ENCODE assay signal across 8 cellular contexts in genomic region chr2:219175928-219176817, GRCh38. TPM values are rescaled to one million over a fixed set of nuclear protein-coding genes. Genes with fewer than 3 reads are reported as not detected.
DNase-seq lines count a peak whose midpoint lies in the region; ATAC-seq and TF ChIP-seq lines count a peak whose summit lies in the region.

No MANE protein-coding gene starts in this region.

- H3K36me3 ChIP-seq in colonic mucosa (peaks cover 11% of the 10 kb centered on the region), liver (ENCODE audit: control insufficient read depth in 4 of 4, insufficient read depth in 3 of 4, low read depth in 1 of 4, low read length in 3 of 4) (peaks cover 0 to 45% (median 33%) of the 10 kb centered on the region in 4 donors)

- H3K27ac ChIP-seq in colonic mucosa = peak overlapping the region; percentile 100
- H3K27ac ChIP-seq in liver (ENCODE audit: low read depth in 1 of 2, low read length in 2 of 2) = peak overlapping the region; percentile 94 to 100

- peaks cover 62 to 76% (median 63%) of the 10 kb centered on the region in 3 donors for H3K4me1 Mint-ChIP-seq in T-cell

- TF ChIP-seq RAD21 in liver (IDR thresholded peaks at IDR 0.05) = peak in 1 of 2 donors; percentile 10

- no peaks in the 10 kb centered on the region for H3K27me3 Mint-ChIP-seq in T-cell

- H3K9ac ChIP-seq in colonic mucosa (ENCODE audit: low read depth in 2 of 2, low read length in 2 of 2) (peak overlapping the region; percentile 85 to 97), liver (ENCODE audit: low read depth in 1 of 2, low read length in 2 of 2) (peak overlapping the region; percentile 73 to 78)

- WGBS in liver = 2% methylated on average over 45 of the region's 45 CpGs

- H3K4me1 ChIP-seq in colonic mucosa (peaks cover 8% of the 10 kb centered on the region), liver (ENCODE audit: control insufficient read depth in 4 of 4, insufficient read depth in 4 of 4, low read length in 3 of 4) (peaks cover 0 to 29% (median 22%) of the 10 kb centered on the region in 4 donors)

- H3K36me3 Mint-ChIP-seq in T-cell = peaks cover 43% of the 10 kb centered on the region

- H3K4me3 ChIP-seq in colonic mucosa (peak overlapping the region; percentile 76), liver (ENCODE audit: low read depth in 1 of 3, low read length in 3 of 3) (peak overlapping the region; percentile 65 to 89 (median 77))

- intact Hi-C loops in colonic mucosa (cut with DNase I) = no loop called here

- POLR2A ChIA-PET in T-cell (lab: Charles Lee) = interaction anchor here (0.5 to 1.1 kb wide), 11 partner anchors 10 to 1107 kb away, joined by 3 to 9 read pairs (median 4); partner anchors contain the start of genes RUFY4 (in 1 of the 2) and TUBA4A (in 1 of the 2)

- H3K27me3 ChIP-seq in colonic mucosa (no peaks in the 10 kb centered on the region), liver (ENCODE audit: control insufficient read depth in 4 of 4, insufficient read depth in 4 of 4, low read length in 3 of 4) (no peaks in the 10 kb centered on the region)

- H3K9me3 Mint-ChIP-seq in T-cell = no peaks in the 10 kb centered on the region

- H3K9me3 ChIP-seq in colonic mucosa = no peaks in the 10 kb centered on the region
- H3K9me3 ChIP-seq in liver (ENCODE audit: control insufficient read depth in 4 of 4, low read length in 3 of 4) = no peaks in the 10 kb centered on the region

- H3K27ac Mint-ChIP-seq in T-cell = peak overlapping the region; percentile 86 to 99

- CTCF ChIA-PET in T-cell (lab: Charles Lee) = interaction anchor here (0.6 to 3.0 kb wide), 16 partner anchors 10 to 323 kb away, joined by 3 to 26 read pairs (median 4); partner anchors contain the start of genes NHEJ1 (in 2 of the 2), DNAJB2 (in 1 of the 2), GMPPA (in 1 of the 2) and TUBA4A (in 1 of the 2)

- TF ChIP-seq CTCF in colonic mucosa (IDR thresholded peaks at IDR 0.05) (no peak), liver (IDR thresholded peaks at IDR 0.05; ENCODE audit: low read depth, low read length, missing input control) (no peak)

- DNase-seq in COR-L47 (lab: John Stamatoyannopoulos, UW) (peak; percentile 71), T-cell (peak in 12 of 34 experiments; percentile 7 to 30 (median 15)), colonic mucosa (peak; percentile 63), NCI-H2029 (lab: John Stamatoyannopoulos, UW) (no peak)
- DNase-seq in stimulated activated CD8-positive, alpha-beta memory T cell treated with anti-CD3 and anti-CD28 coated beads, Interleukin-7, amount 100 ng/mL, for 24 hours (ENCODE audit: low read depth) = peak; percentile 8

- H3K4me3 Mint-ChIP-seq in T-cell = peak overlapping the region; percentile 88 to 96 (median 92)

- ATAC-seq in GM19455 (IDR thresholded peaks at IDR 0.05; ENCODE audit: unreplicated experiment) (peak; percentile 25), HG03521 (IDR thresholded peaks at IDR 0.05; ENCODE audit: unreplicated experiment) (peak; percentile 10), T-cell (replicated peaks in 1 of 4) (peak; percentile 13 to 24 (median 19))

TF ChIP-seq in liver, 16 proteins besides CTCF, POLR2A, EP300 and RAD21:
- TF ChIP-seq ZBTB33 (IDR thresholded peaks at IDR 0.05) (no peak), RXRA (IDR thresholded peaks at IDR 0.05) (peak; percentile 28 to 49), YY1 (IDR thresholded peaks at IDR 0.05) (peak; percentile 10)

RNA-seq across cellular contexts. Expression of gene CNPPD1, which starts 0.6 kb away (rescaled TPM):
- total RNA-seq in T-cell = 10 to 100 TPM; 49.2 to 89.5 (median 83.2) TPM
- total RNA-seq in colonic mucosa = 10 to 100 TPM; 80.7 to 98.2 TPM
- 10 to 100 TPM; 16.5 to 39.8 TPM for total RNA-seq in liver
- polyA plus RNA-seq in liver = 10 to 100 TPM; 16.7 to 26.5 TPM

RNA-seq across cellular contexts. Expression of gene RETREG2, which starts 1.9 kb away (rescaled TPM):
- 100 to 1,000 TPM in 3 of 5 donors, 10 to 100 TPM in 2; 85.2 to 131 (median 109) TPM for total RNA-seq in T-cell
- total RNA-seq in colonic mucosa = 100 to 1,000 TPM in 1 of 2 donors, 10 to 100 TPM in 1; 94.4 to 116 TPM
- 10 to 100 TPM; 34.1 to 41.2 TPM for total RNA-seq in liver
- 10 to 100 TPM; 21.7 to 42.8 TPM for polyA plus RNA-seq in liver

RNA-seq across cellular contexts. Expression of gene SLC23A3, which starts 6.3 kb away (rescaled TPM):
- total RNA-seq in T-cell = 1 to 10 TPM in 3 of 5 donors, under 1 TPM in 2; 0.54 to 8.7 (median 5.1) TPM
- 10 to 100 TPM in 1 of 2 donors, 1 to 10 TPM in 1; 4.7 to 13.8 TPM for total RNA-seq in colonic mucosa
- 1 to 10 TPM in 1 of 2 donors, under 1 TPM in 1; 0.23 to 2.4 TPM for total RNA-seq in liver
- under 1 TPM; 0.38 to 0.94 TPM for polyA plus RNA-seq in liver

RNA-seq across cellular contexts. Expression of gene NHEJ1, which starts 15.6 kb away (rescaled TPM):
- total RNA-seq in T-cell (10 to 100 TPM; 17.3 to 21.1 (median 18.2) TPM), colonic mucosa (10 to 100 TPM; 30.7 to 51.1 TPM), liver (10 to 100 TPM; 11.8 to 13.5 TPM)
- polyA plus RNA-seq in liver = 1 to 10 TPM; 6.1 to 8.0 TPM

RNA-seq across cellular contexts. Expression of gene ZFAND2B, which starts 30.4 kb away (rescaled TPM):
- 10 to 100 TPM; 61.7 to 91.6 (median 85.6) TPM for total RNA-seq in T-cell
- total RNA-seq in colonic mucosa = 10 to 100 TPM; 65.5 to 74.6 TPM
- 10 to 100 TPM; 19.6 to 29.8 TPM for total RNA-seq in liver
- polyA plus RNA-seq in liver = 10 to 100 TPM; 21.9 to 53.8 TPM
